Comparison of ENCODE assay signal across 8 cellular contexts in genomic region chr12:6195665-6196535, GRCh38. TPM values are rescaled to one million over a fixed set of nuclear protein-coding genes. Genes with fewer than 3 reads are reported as not detected.
A peak's percentile ranks its signal among the peaks of the same experiment; 100 is the strongest.
DNase-seq lines count a peak whose midpoint lies in the region; ATAC-seq and TF ChIP-seq lines count a peak whose summit lies in the region.

No MANE protein-coding gene starts in this region.

- H3K27ac ChIP-seq in SJCRH30 (no peak overlapping the region), trophoblast cell (ENCODE audit: low read depth, low read length) (peak overlapping the region; percentile 81), thyroid gland (peak overlapping the region; percentile 73 to 79 (median 78))

- CTCF ChIA-PET in GM10248 (lab: Yijun Ruan, JAX) = interaction anchor here (0.6 to 6.3 kb wide), 40 partner anchors 11 to 344 kb away, joined by 3 to 126 read pairs (median 4); partner anchors contain the start of genes MRPL51, TNFRSF1A and VWF
- CTCF ChIA-PET in activated naive CD4-positive, alpha-beta T cell treated with anti-CD3 and anti-CD28 coated beads, Interleukin-2, amount 10 ng/mL, durations not matched to agents 7 days and 5 days (lab: Charles Lee) = interaction anchor here (0.6 to 7.4 kb wide), 30 partner anchors 9 to 208 kb away, joined by 3 to 109 read pairs (median 4); no protein-coding TSS in a partner anchor

- H3K9me3 ChIP-seq in SJCRH30 (replicated peaks) (no peaks in the 10 kb centered on the region), trophoblast cell (ENCODE audit: insufficient read depth, low read depth, low read length) (peaks cover 4% of the 10 kb centered on the region), thyroid gland (no peaks in the 10 kb centered on the region)

- H3K27me3 Mint-ChIP-seq in activated naive CD4-positive, alpha-beta T cell treated with anti-CD3 and anti-CD28 coated beads, Interleukin-2, amount 10 ng/mL, durations not matched to agents 7 days and 5 days = peaks cover 55% of the 10 kb centered on the region

- H3K4me1 ChIP-seq in SJCRH30 (peaks cover 28% of the 10 kb centered on the region), trophoblast cell (ENCODE audit: control insufficient read depth in 1 of 2, insufficient read depth in 2 of 2, low read length in 2 of 2) (peaks cover 26% of the 10 kb centered on the region in 2 experiments), thyroid gland (peaks cover 9 to 20% of the 10 kb centered on the region in 2 donors)

- no peak overlapping the region for H3K27ac Mint-ChIP-seq in activated naive CD4-positive, alpha-beta T cell treated with anti-CD3 and anti-CD28 coated beads, Interleukin-2, amount 10 ng/mL, durations not matched to agents 7 days and 5 days

- H2BK5ac ChIP-seq in trophoblast cell (ENCODE audit: low read depth, low read length, poor library complexity) = peak overlapping the region; percentile 55

- peak overlapping the region; percentile 68 for H2BK12ac ChIP-seq in trophoblast cell (ENCODE audit: low read length)

- no peak overlapping the region for H4K12ac ChIP-seq in trophoblast cell (ENCODE audit: low read depth, low read length)

- H3K4me3 ChIP-seq in SJCRH30 (no peak overlapping the region), trophoblast cell (ENCODE audit: low read depth, low read length) (no peak overlapping the region), thyroid gland (replicated peaks in 1 of 3) (no peak overlapping the region)

- peak overlapping the region; percentile 55 for H2AK5ac ChIP-seq in trophoblast cell (ENCODE audit: low read length)

- TF ChIP-seq POLR2A in thyroid gland (IDR thresholded peaks at IDR 0.05) = no peak

- H3K23ac ChIP-seq in trophoblast cell (ENCODE audit: low read length) = no peak overlapping the region

- H3K18ac ChIP-seq in trophoblast cell (ENCODE audit: low read length) = peak overlapping the region; percentile 50

- no CpG with 5 or more reads among the region's 10 CpGs for WGBS in trophoblast cell (ENCODE audit: extremely low coverage, insufficient coverage, insufficient read length)
- 32% methylated on average over 10 of the region's 10 CpGs for WGBS in thyroid gland, 2 donors

- H3K4me2 ChIP-seq in trophoblast cell (ENCODE audit: low read length) = no peak overlapping the region

- peak overlapping the region; percentile 75 for H3K14ac ChIP-seq in trophoblast cell (ENCODE audit: low read length)

- no peak overlapping the region for H3K4me3 Mint-ChIP-seq in activated naive CD4-positive, alpha-beta T cell treated with anti-CD3 and anti-CD28 coated beads, Interleukin-2, amount 10 ng/mL, durations not matched to agents 7 days and 5 days

- DNase-seq in GM10248 (ENCODE audit: extremely low spot score) = peak; percentile 90
- peak; percentile 84 for DNase-seq in KBM-7
- peak; percentile 85 to 95 for DNase-seq in SJCRH30
- DNase-seq in activated naive CD4-positive, alpha-beta T cell treated with anti-CD3 and anti-CD28 coated beads, Interleukin-2, amount 10 ng/mL, durations not matched to agents 7 days and 5 days = peak; percentile 80
- peak; percentile 89 for DNase-seq in glomerular visceral epithelial cell (ENCODE audit: extremely low spot score)
- DNase-seq in trophoblast cell = peak; percentile 89 to 97
- peak; percentile 88 to 91 for DNase-seq in thyroid gland

- H3K79me1 ChIP-seq in trophoblast cell (ENCODE audit: low read length) = peaks cover 41% of the 10 kb centered on the region

- peak; percentile 82 for TF ChIP-seq CTCF in GM10248 (IDR thresholded peaks at IDR 0.05; ENCODE audit: control extremely low read depth, extremely low read depth, low read depth, missing control alignments)
- TF ChIP-seq CTCF in thyroid gland (IDR thresholded peaks at IDR 0.05) = peak; percentile 76 to 98 (median 93)

- no peaks in the 10 kb centered on the region for H3K27me3 ChIP-seq in SJCRH30
- no peaks in the 10 kb centered on the region for H3K27me3 ChIP-seq in trophoblast cell (ENCODE audit: insufficient read depth, low read length)
- H3K27me3 ChIP-seq in thyroid gland = no peaks in the 10 kb centered on the region

- no peak for ATAC-seq in HG02852 (IDR thresholded peaks at IDR 0.05; ENCODE audit: unreplicated experiment)

- in situ Hi-C loops in KBM-7 (cut with MboI; ENCODE audit: low pct_unique_long_range_greater_than_20kb, low sequenced_read_pairs) = no loop called here

- H4K8ac ChIP-seq in trophoblast cell (ENCODE audit: low read depth, low read length) = peak overlapping the region; percentile 26

- H3K9ac ChIP-seq in trophoblast cell (ENCODE audit: low read length) = no peak overlapping the region

- H3K36me3 ChIP-seq in SJCRH30 = no peaks in the 10 kb centered on the region
- no peaks in the 10 kb centered on the region for H3K36me3 ChIP-seq in trophoblast cell (ENCODE audit: control insufficient read depth in 1 of 2, insufficient read depth in 2 of 2, low read length in 2 of 2)
- no peaks in the 10 kb centered on the region for H3K36me3 ChIP-seq in thyroid gland

- peaks cover 6% of the 10 kb centered on the region for H3K4me1 Mint-ChIP-seq in activated naive CD4-positive, alpha-beta T cell treated with anti-CD3 and anti-CD28 coated beads, Interleukin-2, amount 10 ng/mL, durations not matched to agents 7 days and 5 days

- no peaks in the 10 kb centered on the region for H3K36me3 Mint-ChIP-seq in activated naive CD4-positive, alpha-beta T cell treated with anti-CD3 and anti-CD28 coated beads, Interleukin-2, amount 10 ng/mL, durations not matched to agents 7 days and 5 days

- H2BK120ac ChIP-seq in trophoblast cell (ENCODE audit: insufficient read depth, low read length, poor library complexity) = peak overlapping the region; percentile 28

- H2AFZ ChIP-seq in trophoblast cell (ENCODE audit: insufficient read depth, low read length, poor library complexity) = peak overlapping the region; percentile 42

- peaks cover 13% of the 10 kb centered on the region for H3K79me2 ChIP-seq in trophoblast cell (ENCODE audit: control insufficient read depth, insufficient read depth, low read length, poor library complexity)

- intact Hi-C loops in thyroid gland (cut with DNase I) = no loop called here

- H3K9me3 Mint-ChIP-seq in activated naive CD4-positive, alpha-beta T cell treated with anti-CD3 and anti-CD28 coated beads, Interleukin-2, amount 10 ng/mL, durations not matched to agents 7 days and 5 days = no peaks in the 10 kb centered on the region

- no peak overlapping the region for H3K4ac ChIP-seq in trophoblast cell (ENCODE audit: low read depth, low read length)

- POLR2A ChIA-PET in GM10248 (lab: Yijun Ruan, JAX) = no interaction called here

- H4K91ac ChIP-seq in trophoblast cell (ENCODE audit: low read depth, low read length) = peak overlapping the region; percentile 80

RNA-seq across cellular contexts. Expression of gene CD9, which starts 4.3 kb away (rescaled TPM):
- 220 and 239 TPM in 2 replicates for total RNA-seq in SJCRH30 (2014; rRNA removed; shearing (Covaris generic))
- 675 and 739 TPM in 2 replicates for polyA plus RNA-seq in trophoblast cell (2013)
- total RNA-seq in thyroid gland = 100 to 1,000 TPM; 367 to 494 (median 375) TPM
